12 cellular contexts compared by ENCODE assay signal in the genomic region with DNA sequence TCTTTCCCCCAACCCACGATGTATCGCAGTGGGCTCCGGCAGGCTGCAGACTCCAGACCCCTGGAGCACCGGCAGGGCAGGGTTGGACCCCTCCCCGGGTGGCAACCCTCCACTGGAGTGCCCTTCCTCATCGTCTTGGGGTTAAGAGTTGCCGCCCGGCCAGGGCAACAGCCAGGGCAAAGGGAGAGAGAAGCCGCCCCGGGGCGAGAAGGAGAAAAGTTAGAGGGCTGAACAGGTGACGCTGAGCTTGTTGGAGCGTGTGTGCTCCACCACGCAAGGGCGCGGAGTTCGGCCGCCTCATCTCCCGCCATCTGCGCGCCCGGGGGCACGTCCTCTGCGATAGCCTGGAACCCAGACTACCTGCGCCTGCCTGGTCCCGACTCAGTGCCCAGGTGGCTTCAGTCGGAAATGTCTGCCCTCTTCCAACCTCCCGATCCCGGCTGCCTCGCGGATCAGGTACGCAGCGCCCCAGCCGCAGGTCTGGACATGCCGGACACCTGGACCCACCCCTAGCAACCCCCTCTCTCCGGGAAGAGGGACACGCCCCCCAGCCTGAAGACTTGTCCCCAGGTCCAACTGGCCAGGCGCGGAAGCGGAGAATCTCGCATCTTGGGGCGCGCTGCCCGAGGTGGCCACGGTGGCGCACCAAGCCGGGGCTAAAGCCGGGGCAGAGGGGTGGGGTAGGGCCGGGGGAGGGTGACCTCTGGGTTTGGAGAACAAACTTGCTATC. TPM values are rescaled to one million over a fixed set of nuclear protein-coding genes. Genes with fewer than 3 reads are reported as not detected.
DNase-seq lines count a peak whose midpoint lies in the region; ATAC-seq, FAIRE-seq and TF ChIP-seq lines count a peak whose summit lies in the region.
"Had no signal": no experiment of that assay in that cellular context is flagged by ENCODE, and none has a peak within 500 bp of the region (broad histone marks: within the 10 kb centered on the region; RNA-seq: fewer than 3 reads in every experiment).

No MANE protein-coding gene starts in this region.

- H2AFZ ChIP-seq in keratinocyte (ENCODE audit: control insufficient read depth, low read length) = no peak overlapping the region

- ATAC-seq in activated CD8-positive, alpha-beta T cell treated with anti-CD3 and anti-CD28 coated beads for 36 hours = peak; percentile 16
- ATAC-seq in activated CD8-positive, alpha-beta T cell treated with anti-CD3 and anti-CD28 coated beads, Interleukin-2, amount 10 ng/mL, durations not matched to agents 7 days and 5 days = no peak

- H3K27ac Mint-ChIP-seq in activated CD8-positive, alpha-beta T cell treated with anti-CD3 and anti-CD28 coated beads for 36 hours = no peak overlapping the region
- H3K27ac Mint-ChIP-seq in activated CD8-positive, alpha-beta T cell treated with anti-CD3 and anti-CD28 coated beads, Interleukin-2, amount 10 ng/mL, durations not matched to agents 7 days and 5 days = no peak overlapping the region
- no peak overlapping the region for H3K27ac Mint-ChIP-seq in activated naive CD8-positive, alpha-beta T cell treated with anti-CD3 and anti-CD28 coated beads for 36 hours

- H3K36me3 ChIP-seq in keratinocyte (ENCODE audit: control insufficient read depth in 2 of 2, extremely low read depth in 1 of 2, insufficient read depth in 2 of 2, low read length in 2 of 2) = no peaks in the 10 kb centered on the region
- H3K36me3 ChIP-seq in stomach = no peaks in the 10 kb centered on the region

- CTCF ChIA-PET in activated CD8-positive, alpha-beta T cell treated with anti-CD3 and anti-CD28 coated beads for 36 hours (lab: Charles Lee) = interaction anchor here (1.0 kb wide), 1 partner anchor 370 kb away, joined by 3 read pairs; no protein-coding TSS in a partner anchor
- CTCF ChIA-PET in activated CD8-positive, alpha-beta T cell treated with anti-CD3 and anti-CD28 coated beads, Interleukin-2, amount 10 ng/mL, durations not matched to agents 7 days and 5 days (lab: Charles Lee) = interaction anchor here (1.3 kb wide), 1 partner anchor 370 kb away, joined by 3 read pairs; no protein-coding TSS in a partner anchor

- H3K27me3 Mint-ChIP-seq in activated CD8-positive, alpha-beta T cell treated with anti-CD3 and anti-CD28 coated beads for 36 hours = peaks cover 38% of the 10 kb centered on the region
- peaks cover 61% of the 10 kb centered on the region for H3K27me3 Mint-ChIP-seq in activated CD8-positive, alpha-beta T cell treated with anti-CD3 and anti-CD28 coated beads, Interleukin-2, amount 10 ng/mL, durations not matched to agents 7 days and 5 days (ENCODE audit: low read depth)
- H3K27me3 Mint-ChIP-seq in activated naive CD8-positive, alpha-beta T cell treated with anti-CD3 and anti-CD28 coated beads for 36 hours = peaks cover 61% of the 10 kb centered on the region

- FAIRE-seq in keratinocyte (lab: Jason Lieb, UNC) = no peak
- no peak for FAIRE-seq in GM12891 (lab: Jason Lieb, UNC)
- FAIRE-seq: GM12892 had no signal

- H3K4me1 ChIP-seq in keratinocyte (ENCODE audit: control insufficient read depth, extremely low read depth, insufficient read depth, low read length) = peaks cover 6% of the 10 kb centered on the region
- peaks cover 20 to 26% (median 23%) of the 10 kb centered on the region in 4 donors for H3K4me1 ChIP-seq in stomach

- TF ChIP-seq POLR2A in stomach (IDR thresholded peaks at IDR 0.05) (no peak), GM12891 (IDR thresholded peaks at IDR 0.05; ENCODE audit: low read depth, low read length) (no peak)

- dilution Hi-C loops in keratinocyte (cut with MboI; ENCODE audit: extremely low pct_ligation_motif_present, low sequenced_read_pairs) = no loop called here

- no peaks in the 10 kb centered on the region for H3K9me1 ChIP-seq in keratinocyte (ENCODE audit: control insufficient read depth, extremely low read depth, insufficient read depth, low read length)

- peak overlapping the region in 1 of 3 experiments; percentile 5 for H3K4me3 ChIP-seq in keratinocyte (ENCODE audit: control insufficient read depth in 2 of 3, extremely low read depth in 1 of 3, insufficient read depth in 2 of 3, low read depth in 1 of 3, low read length in 3 of 3)
- H3K4me3 ChIP-seq in stomach = peak overlapping the region; percentile 30 to 45 (median 40)

- peak overlapping the region; percentile 46 for H3K4me3 Mint-ChIP-seq in activated CD8-positive, alpha-beta T cell treated with anti-CD3 and anti-CD28 coated beads for 36 hours
- H3K4me3 Mint-ChIP-seq in activated CD8-positive, alpha-beta T cell treated with anti-CD3 and anti-CD28 coated beads, Interleukin-2, amount 10 ng/mL, durations not matched to agents 7 days and 5 days = no peak overlapping the region
- peak overlapping the region; percentile 42 for H3K4me3 Mint-ChIP-seq in activated naive CD8-positive, alpha-beta T cell treated with anti-CD3 and anti-CD28 coated beads for 36 hours

- H3K9me3 Mint-ChIP-seq in activated CD8-positive, alpha-beta T cell treated with anti-CD3 and anti-CD28 coated beads for 36 hours = no peaks in the 10 kb centered on the region
- H3K9me3 Mint-ChIP-seq in activated CD8-positive, alpha-beta T cell treated with anti-CD3 and anti-CD28 coated beads, Interleukin-2, amount 10 ng/mL, durations not matched to agents 7 days and 5 days (ENCODE audit: insufficient read depth) = no peaks in the 10 kb centered on the region
- no peaks in the 10 kb centered on the region for H3K9me3 Mint-ChIP-seq in activated naive CD8-positive, alpha-beta T cell treated with anti-CD3 and anti-CD28 coated beads for 36 hours

- H3K4me2 ChIP-seq in keratinocyte (ENCODE audit: control insufficient read depth, extremely low read depth, insufficient read depth, low read depth, low read length) = peak overlapping the region; percentile 41

- H3K27ac ChIP-seq in keratinocyte (ENCODE audit: control insufficient read depth, insufficient read depth, low read length) = no peak overlapping the region
- no peak overlapping the region for H3K27ac ChIP-seq in stomach

- H4K20me1 ChIP-seq in keratinocyte (ENCODE audit: control insufficient read depth, extremely low read depth, insufficient read depth, low read length) = no peaks in the 10 kb centered on the region

- peaks cover 78% of the 10 kb centered on the region for H3K27me3 ChIP-seq in keratinocyte (ENCODE audit: control insufficient read depth, extremely low read depth, insufficient read depth, low read length)
- H3K27me3 ChIP-seq in stomach = peaks cover 14 to 80% (median 61%) of the 10 kb centered on the region in 3 donors

- peaks cover 13% of the 10 kb centered on the region for H3K4me1 Mint-ChIP-seq in activated CD8-positive, alpha-beta T cell treated with anti-CD3 and anti-CD28 coated beads for 36 hours (ENCODE audit: low read depth)
- H3K4me1 Mint-ChIP-seq in activated CD8-positive, alpha-beta T cell treated with anti-CD3 and anti-CD28 coated beads, Interleukin-2, amount 10 ng/mL, durations not matched to agents 7 days and 5 days (ENCODE audit: low read depth) = peaks cover 4% of the 10 kb centered on the region
- H3K4me1 Mint-ChIP-seq in activated naive CD8-positive, alpha-beta T cell treated with anti-CD3 and anti-CD28 coated beads for 36 hours = peaks cover 8% of the 10 kb centered on the region

- no peak for TF ChIP-seq CTCF in activated CD8-positive, alpha-beta T cell treated with anti-CD3 and anti-CD28 coated beads for 36 hours (IDR thresholded peaks at IDR 0.05)
- TF ChIP-seq CTCF in keratinocyte (optimal IDR thresholded peaks at IDR 0.05 in 1 of 3, IDR thresholded peaks at IDR 0.05 in 1 of 3, conservative IDR thresholded peaks at IDR 0.05 in 1 of 3; ENCODE audit: extremely low read depth in 1 of 3, insufficient read depth in 2 of 3, low read length in 3 of 3) (no peak), stomach (IDR thresholded peaks at IDR 0.05) (no peak)

- TF ChIP-seq EP300 in stomach (IDR thresholded peaks at IDR 0.05) = no peak

- WGBS in stomach, 5 donors = 5 to 6% (median 6%) methylated on average over 14 to 49 of the region's 49 CpGs

- no peak overlapping the region for H3K9ac ChIP-seq in keratinocyte (ENCODE audit: control insufficient read depth, extremely low read depth, insufficient read depth, low read length)

- DNase-seq in activated CD8-positive, alpha-beta T cell treated with anti-CD3 and anti-CD28 coated beads for 36 hours = no peak
- DNase-seq in activated CD8-positive, alpha-beta T cell treated with anti-CD3 and anti-CD28 coated beads, Interleukin-2, amount 10 ng/mL, durations not matched to agents 7 days and 5 days = no peak
- no peak for DNase-seq in activated naive CD8-positive, alpha-beta T cell treated with anti-CD3 and anti-CD28 coated beads for 36 hours
- DNase-seq in keratinocyte (ENCODE audit: low read depth, low spot score) (no peak), stomach (no peak), RKO (ENCODE audit: low spot score) (no peak), GM12891 (ENCODE audit: insufficient read length, low spot score) (no peak)
- DNase-seq in activated CD4-positive, CD25-positive, alpha-beta regulatory T cell (lab: John Stamatoyannopoulos, UW) = no peak
- DNase-seq: activated CD4-positive, alpha-beta T cell treated with anti-CD3 and anti-CD28 coated beads, Interleukin-2, amount 50 U/mL, for 4 hours; islet precursor cell had no signal

- no peaks in the 10 kb centered on the region for H3K36me3 Mint-ChIP-seq in activated CD8-positive, alpha-beta T cell treated with anti-CD3 and anti-CD28 coated beads for 36 hours (ENCODE audit: low read depth)
- H3K36me3 Mint-ChIP-seq in activated CD8-positive, alpha-beta T cell treated with anti-CD3 and anti-CD28 coated beads, Interleukin-2, amount 10 ng/mL, durations not matched to agents 7 days and 5 days (ENCODE audit: low read depth) = no peaks in the 10 kb centered on the region
- H3K36me3 Mint-ChIP-seq in activated naive CD8-positive, alpha-beta T cell treated with anti-CD3 and anti-CD28 coated beads for 36 hours = no peaks in the 10 kb centered on the region

- H3K79me2 ChIP-seq in keratinocyte (ENCODE audit: control insufficient read depth, insufficient read depth, low read length) = no peaks in the 10 kb centered on the region

- H3K9me3 ChIP-seq in keratinocyte (ENCODE audit: control insufficient read depth, low read depth, low read length) = no peaks in the 10 kb centered on the region
- H3K9me3 ChIP-seq in stomach = no peaks in the 10 kb centered on the region

- POLR2A ChIA-PET in activated CD8-positive, alpha-beta T cell treated with anti-CD3 and anti-CD28 coated beads for 36 hours (lab: Charles Lee) = no interaction called here
- POLR2A ChIA-PET in activated CD8-positive, alpha-beta T cell treated with anti-CD3 and anti-CD28 coated beads, Interleukin-2, amount 10 ng/mL, durations not matched to agents 7 days and 5 days (lab: Charles Lee) = no interaction called here

- intact Hi-C loops in activated CD8-positive, alpha-beta T cell treated with anti-CD3 and anti-CD28 coated beads for 36 hours (cut with micrococcal nuclease) = no loop called here
- intact Hi-C loops in stomach (cut with DNase I; ENCODE audit: low total_unique reads) = loop anchor here (10.0 kb wide), 1 partner anchor 371 kb away; no protein-coding TSS in a partner anchor

RNA-seq across cellular contexts. Expression of a gene that starts 1.1 kb away (rescaled TPM):
- under 1 TPM; 0.13 to 0.29 TPM for total RNA-seq in activated CD8-positive, alpha-beta T cell treated with anti-CD3 and anti-CD28 coated beads for 36 hours
- total RNA-seq in activated CD8-positive, alpha-beta T cell treated with anti-CD3 and anti-CD28 coated beads, Interleukin-2, amount 10 ng/mL, durations not matched to agents 7 days and 5 days = under 1 TPM; 0.16 to 0.37 TPM
- under 1 TPM; 0.87 to 0.94 TPM for total RNA-seq in activated naive CD8-positive, alpha-beta T cell treated with anti-CD3 and anti-CD28 coated beads for 36 hours
- polyA plus RNA-seq in keratinocyte (not detected in 3 replicates), stomach (under 1 TPM; 0.08 to 0.75 (median 0.46) TPM)
- not detected for polyA plus RNA-seq in keratinocyte (2011; ENCODE audit: low read depth)
- not detected in 2 replicates for polyA plus RNA-seq in keratinocyte (2011; cell fraction: cytosol; rRNA removed)
- not detected in 2 replicates for polyA plus RNA-seq in keratinocyte (2011; cell fraction: nucleus; rRNA removed)
- not detected in 2 replicates for polyA plus RNA-seq in keratinocyte (2012; ENCODE audit: low replicate concordance)
- not detected in 3 replicates for polyA minus RNA-seq in keratinocyte
- not detected for polyA minus RNA-seq in keratinocyte (2011; cell fraction: cytosol; rRNA and poly(A)+ RNA removed)
- polyA minus RNA-seq in keratinocyte (2011; cell fraction: nucleus; rRNA and poly(A)+ RNA removed) = not detected in 2 replicates
- total RNA-seq in stomach = 1 to 10 TPM in 2 of 5 donors, under 1 TPM in 3; 0.14 to 2.9 (median 0.45) TPM
- 0.04 TPM for polyA plus RNA-seq in GM12891 (2012; ENCODE audit: low read depth, missing spikeins)
- total RNA-seq: HT1080 had no signal

RNA-seq across cellular contexts. Expression of a gene that starts 28.7 kb away (rescaled TPM):
- 1 to 10 TPM; 6.7 to 7.2 TPM for total RNA-seq in activated CD8-positive, alpha-beta T cell treated with anti-CD3 and anti-CD28 coated beads for 36 hours
- 10 to 100 TPM; 22.5 to 24.3 TPM for total RNA-seq in activated CD8-positive, alpha-beta T cell treated with anti-CD3 and anti-CD28 coated beads, Interleukin-2, amount 10 ng/mL, durations not matched to agents 7 days and 5 days
- total RNA-seq in activated naive CD8-positive, alpha-beta T cell treated with anti-CD3 and anti-CD28 coated beads for 36 hours = 1 to 10 TPM; 8.3 to 8.8 TPM
- not detected in 3 replicates for polyA plus RNA-seq in keratinocyte
- not detected for polyA plus RNA-seq in keratinocyte (2011; ENCODE audit: low read depth)
- polyA plus RNA-seq in keratinocyte (2011; cell fraction: cytosol; rRNA removed) = not detected in 2 replicates
- not detected in 2 replicates for polyA plus RNA-seq in keratinocyte (2011; cell fraction: nucleus; rRNA removed)
- not detected in 2 replicates for polyA plus RNA-seq in keratinocyte (2012; ENCODE audit: low replicate concordance)
- polyA minus RNA-seq in keratinocyte = not detected in 3 replicates
- not detected for polyA minus RNA-seq in keratinocyte (2011; cell fraction: cytosol; rRNA and poly(A)+ RNA removed)
- not detected in 2 replicates for polyA minus RNA-seq in keratinocyte (2011; cell fraction: nucleus; rRNA and poly(A)+ RNA removed)
- 1 to 10 TPM in 1 of 5 donors, under 1 TPM in 1, not detected in 3; 0.45 to 7.0 TPM for total RNA-seq in stomach
- 1 to 10 TPM; 1.0 to 7.8 (median 4.0) TPM for polyA plus RNA-seq in stomach
- 2.2 TPM for polyA plus RNA-seq in GM12891 (2012; ENCODE audit: low read depth, missing spikeins)
- total RNA-seq: HT1080 had no signal
